In the genomic region with DNA sequence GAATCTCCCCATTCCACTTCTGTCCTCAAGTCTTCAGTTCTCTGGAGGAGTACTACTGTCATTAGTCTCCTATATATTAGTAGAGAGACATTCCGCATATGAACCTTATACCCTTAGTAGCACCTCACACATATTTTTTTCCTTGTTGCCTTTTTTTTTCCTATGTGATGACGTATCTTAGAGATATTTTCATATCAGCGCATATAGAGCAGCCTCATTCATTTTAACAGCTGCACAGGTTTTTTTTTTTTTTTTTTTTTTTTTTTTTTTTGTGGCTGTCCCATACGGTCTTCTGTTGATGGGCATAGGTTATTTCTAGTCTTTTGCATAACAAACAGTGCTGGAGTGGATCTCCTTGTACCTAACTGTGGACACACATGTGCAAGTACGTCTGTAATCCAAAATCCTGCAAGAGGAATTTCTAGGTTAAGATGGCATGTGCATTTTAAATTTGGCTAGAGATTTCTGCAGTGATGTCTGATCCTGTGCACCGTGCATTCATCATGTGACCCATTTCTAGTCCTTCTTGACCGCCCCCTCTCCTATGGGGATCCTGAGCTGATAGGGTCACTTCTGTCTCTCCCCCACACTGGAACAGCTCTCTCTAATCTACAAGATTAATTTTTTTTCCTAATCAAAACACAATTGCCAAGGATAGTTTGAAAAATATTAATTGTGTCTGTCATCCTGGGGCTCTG, we compare ENCODE assay signal across 19 cellular contexts.
DNase-seq lines count a peak whose midpoint lies in the region; ATAC-seq, FAIRE-seq and TF ChIP-seq lines count a peak whose summit lies in the region.
"Had no signal": no experiment of that assay in that cellular context is flagged by ENCODE, and none has a peak within 500 bp of the region (broad histone marks: within the 10 kb centered on the region; RNA-seq: fewer than 3 reads in every experiment).

No MANE protein-coding gene starts in this region.

- peak overlapping the region; percentile 57 for H3K4me3 Mint-ChIP-seq in CD8-positive, alpha-beta T cell

- H3K36me3 Mint-ChIP-seq in CD8-positive, alpha-beta T cell, result peaks cover 5% of the 10 kb centered on the region

- H3K4me1 ChIP-seq in CD8-positive, alpha-beta T cell (ENCODE audit: insufficient read depth, low read length), result peaks cover 51% of the 10 kb centered on the region
- H3K4me1 ChIP-seq in K562 (replicated peaks in 1 of 2; ENCODE audit: control insufficient read depth in 2 of 2, insufficient read depth in 2 of 2, low read length in 2 of 2), result peaks cover 15 to 65% of the 10 kb centered on the region in 2 experiments
- no peaks in the 10 kb centered on the region for H3K4me1 ChIP-seq in gastrocnemius medialis
- H3K4me1 ChIP-seq: body of pancreas, psoas muscle had no signal

- H2AFZ ChIP-seq in K562 (ENCODE audit: low read depth, low read length) (no peak overlapping the region), neural cell (ENCODE audit: low read depth, low read length) (no peak overlapping the region)

- no peaks in the 10 kb centered on the region for H3F3A ChIP-seq in neural cell (ENCODE audit: insufficient read depth, low read length, poor library complexity, severe bottlenecking)

- FAIRE-seq in K562 (lab: Jason Lieb, UNC), result no peak
- FAIRE-seq: keratinocyte, RCC 7860 had no signal

- no peak for ATAC-seq in CD8-positive, alpha-beta T cell
- ATAC-seq in K562, result peak; percentile 47
- ATAC-seq in gastrocnemius medialis, result no peak
- ATAC-seq in GM21390 (IDR thresholded peaks at IDR 0.05; ENCODE audit: unreplicated experiment), result no peak
- ATAC-seq: body of pancreas, mucosa of descending colon, psoas muscle had no signal

- no peaks in the 10 kb centered on the region for H3K36me3 ChIP-seq in CD8-positive, alpha-beta T cell (ENCODE audit: insufficient read depth, low read length)
- H3K36me3 ChIP-seq in K562 (ENCODE audit: control insufficient read depth, insufficient read depth, low read length) (peaks cover 54% of the 10 kb centered on the region), neural cell (ENCODE audit: insufficient read depth, low read length) (no peaks in the 10 kb centered on the region), gastrocnemius medialis (no peaks in the 10 kb centered on the region)
- H3K36me3 ChIP-seq: thoracic aorta had no signal

- TF ChIP-seq EP300 in K562 (IDR thresholded peaks at IDR 0.05; ENCODE audit: low read length), result no peak
- no peak for TF ChIP-seq EP300 in neural cell (conservative IDR thresholded peaks at IDR 0.05; ENCODE audit: poor library complexity, severe bottlenecking)

- H3K79me2 ChIP-seq in K562 (ENCODE audit: control insufficient read depth, insufficient read depth, low read length) (peaks cover 91% of the 10 kb centered on the region), neural cell (replicated peaks; ENCODE audit: insufficient read depth, low read length) (no peaks in the 10 kb centered on the region)

- POLR2A ChIA-PET in CD8-positive, alpha-beta T cell (lab: Charles Lee), result no interaction called here
- POLR2A ChIA-PET in K562 (lab: Yijun Ruan, JAX), result interaction anchor here (0.5 to 4.8 kb wide), 8 partner anchors 8 to 242 kb away, joined by 3 to 27 read pairs (median 4); no protein-coding TSS in a partner anchor

- intact Hi-C loops in CD8-positive, alpha-beta T cell (cut with DNase I, micrococcal nuclease), result loop anchor here in 1 of 2 experiments (5.0 kb wide), 1 partner anchor 52 kb away; no protein-coding TSS in a partner anchor
- intact Hi-C loops in K562 (cut with micrococcal nuclease) (loop anchor here (5.0 kb wide), 3 partner anchors 63 to 112 kb away; a partner anchor contains a TSS), gastrocnemius medialis (cut with DNase I; ENCODE audit: low total_unique reads) (no loop called here)

- 7% methylated on average over 7 of the region's 7 CpGs for WGBS in K562 (ENCODE audit: insufficient coverage, low coverage, missing lambda C conversion rate)

- H3K9me3 Mint-ChIP-seq in CD8-positive, alpha-beta T cell, result no peaks in the 10 kb centered on the region

- CTCF ChIA-PET in CD8-positive, alpha-beta T cell (lab: Charles Lee), result interaction anchor here (1.7 to 3.5 kb wide), 2 partner anchors 23 to 110 kb away, joined by 9 to 15 read pairs; no protein-coding TSS in a partner anchor
- CTCF ChIA-PET in K562 (lab: Yijun Ruan, JAX; ENCODE audit: low intra/inter-chr PET ratio), result interaction anchor here (0.6 kb wide), 1 partner anchor 26 kb away, joined by 4 read pairs; no protein-coding TSS in a partner anchor

- in situ Hi-C loops in K562 (cut with MboI) (no loop called here), gastrocnemius medialis (cut with MboI; ENCODE audit: low sequenced_read_pairs in 4 of 4) (no loop called here)

- H3K9me3 ChIP-seq in CD8-positive, alpha-beta T cell (ENCODE audit: low read length), result no peaks in the 10 kb centered on the region
- H3K9me3 ChIP-seq in K562 (replicated peaks; ENCODE audit: control insufficient read depth, insufficient read depth, low read depth, low read length) (no peaks in the 10 kb centered on the region), neural cell (ENCODE audit: low read length) (no peaks in the 10 kb centered on the region), gastrocnemius medialis (no peaks in the 10 kb centered on the region)
- H3K9me3 ChIP-seq: body of pancreas, mucosa of descending colon, psoas muscle, thoracic aorta had no signal

- no peak for TF ChIP-seq RAD21 in K562 (CRISPR knock-in tag; conservative IDR thresholded peaks at IDR 0.05 in 1 of 2, IDR thresholded peaks at IDR 0.05 in 1 of 2)
- TF ChIP-seq RAD21 in neural cell (conservative IDR thresholded peaks at IDR 0.05), result no peak

- H3K27me3 ChIP-seq in CD8-positive, alpha-beta T cell (ENCODE audit: insufficient read depth, low read length), result no peaks in the 10 kb centered on the region
- H3K27me3 ChIP-seq in K562 (ENCODE audit: control insufficient read depth in 2 of 2, insufficient read depth in 2 of 2, low read length in 2 of 2) (no peaks in the 10 kb centered on the region), neural cell (ENCODE audit: insufficient read depth, low read depth, low read length) (no peaks in the 10 kb centered on the region), gastrocnemius medialis (no peaks in the 10 kb centered on the region)
- H3K27me3 ChIP-seq: body of pancreas had no signal

- DNase-seq in CD8-positive, alpha-beta T cell, result no peak
- DNase-seq in Jurkat, Clone E6-1 (ENCODE audit: low read depth, low spot score), result no peak
- DNase-seq in K562 (ENCODE audit: extremely low read depth in 1 of 4, low spot score in 3 of 4), result peak; percentile 39 to 62 (median 42)
- no peak for DNase-seq in gastrocnemius medialis
- DNase-seq in KG1 (lab: John Stamatoyannopoulos, UW), result no peak
- DNase-seq: body of pancreas; Calu3; mucosa of descending colon; NCI-H1436; NCI-H510A treated with DMSO at 0.1 percent for 48 hours; psoas muscle; stimulated activated CD4-positive, alpha-beta T cell treated with anti-CD3 and anti-CD28 coated beads, Interleukin-2, amount 100 ng/mL, for 24 hours; stimulated activated naive CD4-positive, alpha-beta T cell had no signal

- H3K9ac ChIP-seq in K562 (ENCODE audit: insufficient read depth in 1 of 2, low read depth in 2 of 2, low read length in 2 of 2), result peak overlapping the region; percentile 79 to 84; a peak in 3 of 4 replicates
- H3K9ac ChIP-seq in neural cell (ENCODE audit: low read length), result no peak overlapping the region

- H3K27ac ChIP-seq in CD8-positive, alpha-beta T cell (ENCODE audit: low read depth, low read length), result no peak overlapping the region
- peak overlapping the region; percentile 98 for H3K27ac ChIP-seq in K562 (ENCODE audit: extremely low read depth, low read depth, low read length)
- H3K27ac ChIP-seq in neural cell (ENCODE audit: low read length), result no peak overlapping the region
- H3K27ac ChIP-seq in gastrocnemius medialis, result no peak overlapping the region
- H3K27ac ChIP-seq: body of pancreas, psoas muscle, skin epidermis, thoracic aorta had no signal

- no peak overlapping the region for H3K4me3 ChIP-seq in CD8-positive, alpha-beta T cell (ENCODE audit: low read depth, low read length)
- peak overlapping the region; percentile 42 for H3K4me3 ChIP-seq in Jurkat, Clone E6-1 (ENCODE audit: low read length)
- H3K4me3 ChIP-seq in K562 (peak overlapping the region; percentile 8; the same call in 1 of the 2 replicates), neural cell (ENCODE audit: low read length) (peak overlapping the region; percentile 47), gastrocnemius medialis (no peak overlapping the region)
- H3K4me3 ChIP-seq: body of pancreas, mucosa of descending colon, psoas muscle, skin epidermis, thoracic aorta had no signal

- peaks cover 80% of the 10 kb centered on the region for H3K4me1 Mint-ChIP-seq in CD8-positive, alpha-beta T cell (ENCODE audit: low read depth)

- no peaks in the 10 kb centered on the region for H3K27me3 Mint-ChIP-seq in CD8-positive, alpha-beta T cell (ENCODE audit: low read depth)

- no TSS peak for BruUV-seq in K562 (replicated peaks; lab: Mats Ljungman, UMichigan)

- TF ChIP-seq POLR2A in K562 (conservative IDR thresholded peaks at IDR 0.05), result no peak
- TF ChIP-seq POLR2A in gastrocnemius medialis (IDR thresholded peaks at IDR 0.05), result no peak

- H3K9me2 ChIP-seq in neural cell (ENCODE audit: insufficient read depth, low read length), result no peaks in the 10 kb centered on the region

- H3K9me1 ChIP-seq in K562 (ENCODE audit: control insufficient read depth, insufficient read depth, low read length), result no peaks in the 10 kb centered on the region

- H4K20me1 ChIP-seq in K562 (replicated peaks; ENCODE audit: control insufficient read depth, insufficient read depth, low read length) (no peaks in the 10 kb centered on the region), neural cell (ENCODE audit: insufficient read depth) (no peaks in the 10 kb centered on the region)

- no peak for TF ChIP-seq CTCF in CD8-positive, alpha-beta T cell (IDR thresholded peaks at IDR 0.05)
- TF ChIP-seq CTCF in K562 (IDR thresholded peaks at IDR 0.05 in 2 of 3, conservative IDR thresholded peaks at IDR 0.05 in 1 of 3; ENCODE audit: insufficient read depth in 2 of 3, low read depth in 1 of 3, low read length in 3 of 3) (no peak), neural cell (IDR thresholded peaks at IDR 0.05; ENCODE audit: poor library complexity, severe bottlenecking) (no peak), gastrocnemius medialis (IDR thresholded peaks at IDR 0.05 in 4 of 5, conservative IDR thresholded peaks at IDR 0.05 in 1 of 5) (no peak)

- H3K4me2 ChIP-seq in K562 (ENCODE audit: insufficient read depth, low read length) (peak overlapping the region; percentile 78), neural cell (ENCODE audit: low read length) (peak overlapping the region; percentile 19)

- H3K27ac Mint-ChIP-seq in CD8-positive, alpha-beta T cell, result no peak overlapping the region

TF ChIP-seq in K562, 482 proteins besides CTCF, POLR2A, EP300 and RAD21 (continues in another document):
- no peak for TF ChIP-seq PCBP2 (IDR thresholded peaks at IDR 0.05; ENCODE audit: low read depth, low read length, poor library complexity, severe bottlenecking)

TF ChIP-seq in neural cell, 6 proteins besides CTCF, POLR2A, EP300 and RAD21 (continues in another document):
- TF ChIP-seq TAF1 (IDR thresholded peaks at IDR 0.05; ENCODE audit: low read depth) (no peak), MXI1 (conservative IDR thresholded peaks at IDR 0.05; ENCODE audit: poor library complexity, severe bottlenecking) (no peak)

Comparison
In these comparisons a context has a peak if more than half of its experiments do, and no peak if none do; other contexts are left out.
1. DNase-seq: peak in K562 (4 of 4); none in CD8-positive, alpha-beta T cell (0 of 7), Jurkat, Clone E6-1 (single experiment), gastrocnemius medialis (0 of 2) and KG1 (single experiment).
2. H3K4me3 ChIP-seq: peak in Jurkat, Clone E6-1 (single experiment), K562 (single experiment) and neural cell (single experiment); none in CD8-positive, alpha-beta T cell (single experiment) and gastrocnemius medialis (0 of 4).